In genomic region chr11:47991894-47992293, GRCh38 we compare ENCODE assay signal across 11 cellular contexts. TPM values are rescaled to one million over a fixed set of nuclear protein-coding genes. Genes with fewer than 3 reads are reported as not detected.
A peak's percentile ranks its signal among the peaks of the same experiment; 100 is the strongest.
DNase-seq lines count a peak whose midpoint lies in the region; ATAC-seq and TF ChIP-seq lines count a peak whose summit lies in the region.
"Had no signal": no experiment of that assay in that cellular context is flagged by ENCODE, and none has a peak within 500 bp of the region (broad histone marks: within the 10 kb centered on the region; RNA-seq: fewer than 3 reads in every experiment).

No MANE protein-coding gene starts in this region.

- no peaks in the 10 kb centered on the region for H3K27me3 Mint-ChIP-seq in activated CD4-positive, alpha-beta memory T cell treated with anti-CD3 and anti-CD28 coated beads for 36 hours
- no peaks in the 10 kb centered on the region for H3K27me3 Mint-ChIP-seq in activated CD4-positive, alpha-beta memory T cell treated with anti-CD3 and anti-CD28 coated beads, Interleukin-2, amount 10 ng/mL, durations not matched to agents 7 days and 5 days
- no peaks in the 10 kb centered on the region for H3K27me3 Mint-ChIP-seq in endothelial cell (ENCODE audit: unreplicated experiment)

- H3K4me2 ChIP-seq in PC-3 (ENCODE audit: low read length), result no peak overlapping the region

- peaks cover 49% of the 10 kb centered on the region for H3K4me1 Mint-ChIP-seq in activated CD4-positive, alpha-beta memory T cell treated with anti-CD3 and anti-CD28 coated beads for 36 hours (ENCODE audit: low read depth)
- H3K4me1 Mint-ChIP-seq in activated CD4-positive, alpha-beta memory T cell treated with anti-CD3 and anti-CD28 coated beads, Interleukin-2, amount 10 ng/mL, durations not matched to agents 7 days and 5 days, result peaks cover 58% of the 10 kb centered on the region
- peaks cover 14% of the 10 kb centered on the region for H3K4me1 Mint-ChIP-seq in endothelial cell (ENCODE audit: unreplicated experiment)

- H3K27ac ChIP-seq in PC-3 (ENCODE audit: low read length) (peak overlapping the region; percentile 31), gastrocnemius medialis (peak overlapping the region; percentile 75 to 95 (median 87))
- H3K27ac ChIP-seq: esophagus muscularis mucosa had no signal

- H4K20me1 ChIP-seq in PC-3 (ENCODE audit: low read length), result no peaks in the 10 kb centered on the region

- peak overlapping the region; percentile 55 for H3K27ac Mint-ChIP-seq in activated CD4-positive, alpha-beta memory T cell treated with anti-CD3 and anti-CD28 coated beads for 36 hours
- H3K27ac Mint-ChIP-seq in activated CD4-positive, alpha-beta memory T cell treated with anti-CD3 and anti-CD28 coated beads, Interleukin-2, amount 10 ng/mL, durations not matched to agents 7 days and 5 days, result no peak overlapping the region
- H3K27ac Mint-ChIP-seq in endothelial cell (ENCODE audit: unreplicated experiment), result peak overlapping the region; percentile 86

- no peaks in the 10 kb centered on the region for H3K9me2 ChIP-seq in PC-3 (replicated peaks; ENCODE audit: low read length)

- intact Hi-C loops in activated CD4-positive, alpha-beta memory T cell treated with anti-CD3 and anti-CD28 coated beads for 36 hours (cut with micrococcal nuclease), result no loop called here
- intact Hi-C loops in PC-3 (cut with micrococcal nuclease), result no loop called here
- intact Hi-C loops in gastrocnemius medialis (cut with DNase I; ENCODE audit: low total_unique reads), result loop anchor here (2.0 kb wide), 1 partner anchor 43 kb away; no protein-coding TSS in a partner anchor

- no peaks in the 10 kb centered on the region for H3K9me3 Mint-ChIP-seq in activated CD4-positive, alpha-beta memory T cell treated with anti-CD3 and anti-CD28 coated beads for 36 hours
- H3K9me3 Mint-ChIP-seq in activated CD4-positive, alpha-beta memory T cell treated with anti-CD3 and anti-CD28 coated beads, Interleukin-2, amount 10 ng/mL, durations not matched to agents 7 days and 5 days, result no peaks in the 10 kb centered on the region
- no peaks in the 10 kb centered on the region for H3K9me3 Mint-ChIP-seq in endothelial cell (ENCODE audit: unreplicated experiment)

- BruUV-seq in PC-3 (replicated peaks; lab: Mats Ljungman, UMichigan), result no TSS peak

- CTCF ChIA-PET in activated CD4-positive, alpha-beta memory T cell treated with anti-CD3 and anti-CD28 coated beads for 36 hours (lab: Charles Lee), result interaction anchor here (1.0 to 1.5 kb wide), 2 partner anchors 8 to 57 kb away, joined by 4 to 5 read pairs; no protein-coding TSS in a partner anchor
- CTCF ChIA-PET in activated CD4-positive, alpha-beta memory T cell treated with anti-CD3 and anti-CD28 coated beads, Interleukin-2, amount 10 ng/mL, durations not matched to agents 7 days and 5 days (lab: Charles Lee), result interaction anchor here (1.1 to 1.2 kb wide), 2 partner anchors 10 to 26 kb away, joined by 3 read pairs; no protein-coding TSS in a partner anchor
- CTCF ChIA-PET in PC-3 (lab: Charles Lee), result interaction anchor here (0.7 kb wide), 2 partner anchors 65 to 72 kb away, joined by 3 read pairs; no protein-coding TSS in a partner anchor

- peaks cover 91% of the 10 kb centered on the region for H3K79me2 ChIP-seq in PC-3 (ENCODE audit: low read length)

- no peak for DNase-seq in activated CD4-positive, alpha-beta memory T cell treated with anti-CD3 and anti-CD28 coated beads for 36 hours
- DNase-seq in activated CD4-positive, alpha-beta memory T cell treated with anti-CD3 and anti-CD28 coated beads, Interleukin-2, amount 10 ng/mL, durations not matched to agents 7 days and 5 days, result no peak
- DNase-seq in PC-3, result no peak
- DNase-seq in endothelial cell (ENCODE audit: low spot score), result no peak
- DNase-seq in gastrocnemius medialis, result no peak
- DNase-seq in globus pallidus (ENCODE audit: low spot score), result no peak
- no peak for DNase-seq in activated CD8-positive, alpha-beta memory T cell treated with anti-CD3 and anti-CD28 coated beads, Interleukin-2, amount 50 U/mL, for 48 hours
- DNase-seq: NCI-H446; stimulated activated CD4-positive, alpha-beta T cell treated with anti-CD3 and anti-CD28 coated beads, Interleukin-15, amount 100 ng/mL, for 24 hours had no signal

- no peak overlapping the region for H3K9ac ChIP-seq in PC-3 (ENCODE audit: low read length)

- H3K4me3 Mint-ChIP-seq in activated CD4-positive, alpha-beta memory T cell treated with anti-CD3 and anti-CD28 coated beads for 36 hours, result no peak overlapping the region
- no peak overlapping the region for H3K4me3 Mint-ChIP-seq in activated CD4-positive, alpha-beta memory T cell treated with anti-CD3 and anti-CD28 coated beads, Interleukin-2, amount 10 ng/mL, durations not matched to agents 7 days and 5 days
- no peak overlapping the region for H3K4me3 Mint-ChIP-seq in endothelial cell (ENCODE audit: unreplicated experiment)

- in situ Hi-C loops in gastrocnemius medialis (cut with MboI; ENCODE audit: low sequenced_read_pairs in 4 of 4), result loop anchor here in 1 of 4 donors (5.0 kb wide), 1 partner anchor 40 kb away; no protein-coding TSS in a partner anchor

- no peak for TF ChIP-seq POLR2A in gastrocnemius medialis (IDR thresholded peaks at IDR 0.05)

- peaks cover 27% of the 10 kb centered on the region for H3K4me1 ChIP-seq in PC-3 (ENCODE audit: insufficient read depth, low read length)
- H3K4me1 ChIP-seq in gastrocnemius medialis, result peaks cover 11 to 26% of the 10 kb centered on the region in 2 donors

- no peaks in the 10 kb centered on the region for H3K36me3 ChIP-seq in PC-3 (ENCODE audit: low read depth, low read length)
- no peaks in the 10 kb centered on the region for H3K36me3 ChIP-seq in gastrocnemius medialis
- H3K36me3 ChIP-seq: esophagus muscularis mucosa had no signal

- H3K4me3 ChIP-seq in PC-3 (ENCODE audit: low read length), result no peak overlapping the region
- no peak overlapping the region for H3K4me3 ChIP-seq in gastrocnemius medialis
- H3K4me3 ChIP-seq: esophagus muscularis mucosa had no signal

- POLR2A ChIA-PET in activated CD4-positive, alpha-beta memory T cell treated with anti-CD3 and anti-CD28 coated beads for 36 hours (lab: Charles Lee), result interaction anchor here (1.3 kb wide), 1 partner anchor 10 kb away, joined by 5 read pairs; no protein-coding TSS in a partner anchor
- POLR2A ChIA-PET in activated CD4-positive, alpha-beta memory T cell treated with anti-CD3 and anti-CD28 coated beads, Interleukin-2, amount 10 ng/mL, durations not matched to agents 7 days and 5 days (lab: Charles Lee), result interaction anchor here (1.3 to 4.7 kb wide), 5 partner anchors 8 to 28 kb away, joined by 3 to 29 read pairs (median 13); no protein-coding TSS in a partner anchor
- POLR2A ChIA-PET in PC-3 (lab: Charles Lee; ENCODE audit: unreplicated experiment), result interaction anchor here (0.6 kb wide), 1 partner anchor 9 kb away, joined by 3 read pairs; no protein-coding TSS in a partner anchor

- H3K27me3 ChIP-seq in PC-3 (ENCODE audit: low read length) (no peaks in the 10 kb centered on the region), gastrocnemius medialis (no peaks in the 10 kb centered on the region)
- H3K27me3 ChIP-seq: esophagus muscularis mucosa had no signal

- TF ChIP-seq CTCF in PC-3 (conservative IDR thresholded peaks at IDR 0.05; ENCODE audit: low read depth, low read length) (no peak), endothelial cell (IDR thresholded peaks at IDR 0.05; ENCODE audit: unreplicated experiment) (no peak), gastrocnemius medialis (IDR thresholded peaks at IDR 0.05 in 4 of 5, conservative IDR thresholded peaks at IDR 0.05 in 1 of 5) (no peak)

- H3K9me3 ChIP-seq in PC-3 (ENCODE audit: low read length) (no peaks in the 10 kb centered on the region), gastrocnemius medialis (no peaks in the 10 kb centered on the region)
- H3K9me3 ChIP-seq: esophagus muscularis mucosa had no signal

- ATAC-seq in PC-3 (peak; percentile 48), gastrocnemius medialis (peak in 1 of 2 donors; percentile 20), GM18517 (IDR thresholded peaks at IDR 0.05; ENCODE audit: unreplicated experiment) (no peak)

- H3K36me3 Mint-ChIP-seq in activated CD4-positive, alpha-beta memory T cell treated with anti-CD3 and anti-CD28 coated beads for 36 hours, result peaks cover 6% of the 10 kb centered on the region
- H3K36me3 Mint-ChIP-seq in activated CD4-positive, alpha-beta memory T cell treated with anti-CD3 and anti-CD28 coated beads, Interleukin-2, amount 10 ng/mL, durations not matched to agents 7 days and 5 days (ENCODE audit: low read depth), result peaks cover 44% of the 10 kb centered on the region
- H3K36me3 Mint-ChIP-seq in endothelial cell (ENCODE audit: low read depth, unreplicated experiment), result no peaks in the 10 kb centered on the region

- no peaks in the 10 kb centered on the region for H3F3A ChIP-seq in PC-3 (ENCODE audit: low read length, unreplicated experiment)

- no peak overlapping the region for H2AFZ ChIP-seq in PC-3 (ENCODE audit: low read length)

RNA-seq across cellular contexts. Expression of gene PTPRJ, which starts 11.5 kb away (rescaled TPM):
- 10 to 100 TPM; 36.3 to 37.0 TPM for total RNA-seq in activated CD4-positive, alpha-beta memory T cell treated with anti-CD3 and anti-CD28 coated beads for 36 hours
- 10 to 100 TPM; 83.0 to 89.1 TPM for total RNA-seq in activated CD4-positive, alpha-beta memory T cell treated with anti-CD3 and anti-CD28 coated beads, Interleukin-2, amount 10 ng/mL, durations not matched to agents 7 days and 5 days
- 10.5 and 12.8 TPM in 2 replicates for total RNA-seq in PC-3 (2014; rRNA removed)
- 1.6 TPM for total RNA-seq in endothelial cell (ENCODE audit: unreplicated experiment)
- 1 to 10 TPM; 5.4 to 9.0 (median 5.6) TPM for total RNA-seq in gastrocnemius medialis
